In genomic region chr9:109156705-109157104, GRCh38 we compare ENCODE assay signal across 25 cellular contexts. TPM values are rescaled to one million over a fixed set of nuclear protein-coding genes. Genes with fewer than 3 reads are reported as not detected.
"Had no signal": no experiment of that assay in that cellular context is flagged by ENCODE, and none has a peak within 500 bp of the region (broad histone marks: within the 10 kb centered on the region; RNA-seq: fewer than 3 reads in every experiment).

No MANE protein-coding gene starts in this region.

- H3K27ac ChIP-seq: KMS-11, PC-9, Peyer's patch, SJCRH30 had no signal

- DNase-seq: IMR-90, Kasumi-1, MM.1S, NCI-H1048, NCI-H1105, NCI-H1417, NCI-H1436 treated with DMSO at 0.1 percent for 48 hours, NCI-H1694, NCI-H187 treated with DMSO at 0.1 percent for 48 hours, NCI-H2029 treated with DMSO at 0.1 percent for 48 hours, NCI-H446, NCI-H510A, NCI-H524 treated with DMSO at 0.1 percent for 48 hours, NCI-H69, NCI-H774, PC-9, Peyer's patch, SHP77 treated with DMSO at 0.1 percent for 48 hours, SJCRH30 had no signal

- H3K9ac ChIP-seq: KMS-11 had no signal

- H3K36me3 ChIP-seq: Peyer's patch, SJCRH30 had no signal

- H3K4me2 ChIP-seq: KMS-11, PC-9 had no signal

- FAIRE-seq: HepG2 had no signal

- H2AFZ ChIP-seq: PC-9 had no signal

- H3K27me3 ChIP-seq: Peyer's patch, SJCRH30 had no signal

- ATAC-seq: HepG2, Right ventricle myocardium inferior, SK-N-SH treated with all-trans-retinoic acid at 6 μM for 48 hours had no signal

- H3K4me1 ChIP-seq: Peyer's patch, SJCRH30 had no signal

- H3K4me3 ChIP-seq: PC-9, Peyer's patch, SJCRH30 had no signal

RNA-seq across cellular contexts. Expression of gene FRRS1L, which starts 10.3 kb away (rescaled TPM):
- total RNA-seq: HT-29, PC-9, RPMI7951 had no signal
